ENCODE assay signal across 9 cellular contexts in genomic region chr15:73244333-73244732, GRCh38.
DNase-seq lines count a peak whose midpoint lies in the region; ATAC-seq and TF ChIP-seq lines count a peak whose summit lies in the region.
"Had no signal": no experiment of that assay in that cellular context is flagged by ENCODE, and none has a peak within 500 bp of the region (broad histone marks: within the 10 kb centered on the region; RNA-seq: fewer than 3 reads in every experiment).

No MANE protein-coding gene starts in this region.

- DNase-seq in activated T-cell treated with anti-CD3 and anti-CD28 coated beads, Interleukin-2, amount 50 U/mL, for 72 hours: peak; percentile 15 to 18
- DNase-seq in activated T-cell treated with anti-CD3 and anti-CD28 coated beads, Interleukin-2, amount 50 U/mL, for 24 hours: no peak
- DNase-seq in NB4 (ENCODE audit: low read depth) (peak; percentile 46), dermis microvascular lymphatic vessel endothelial cell (ENCODE audit: low read depth in 2 of 2) (peak; percentile 19 to 33), upper lobe of left lung (no peak), COLO668 (lab: John Stamatoyannopoulos, UW; ENCODE audit: unreplicated experiment) (no peak), middle frontal gyrus (ENCODE audit: extremely low spot score, low spot score) (no peak)
- no peak for DNase-seq in stimulated activated naive CD8-positive, alpha-beta T cell treated with anti-CD3 and anti-CD28 coated beads, Interleukin-15, amount 100 ng/mL, for 72 hours
- DNase-seq: right cardiac atrium had no signal

- ATAC-seq in activated T-cell treated with anti-CD3 and anti-CD28 coated beads, Interleukin-2, amount 50 U/mL, for 72 hours (replicated peaks in 1 of 2): peak in 1 of 2 donors; percentile 47
- peak; percentile 74 for ATAC-seq in stimulated activated naive CD8-positive, alpha-beta T cell treated with anti-CD3 and anti-CD28 coated beads, Interleukin-15, amount 100 ng/mL, for 72 hours
- ATAC-seq in upper lobe of left lung (ENCODE audit: low FRiP score in 2 of 2): no peak
- ATAC-seq: right cardiac atrium had no signal

- no peak for TF ChIP-seq EP300 in upper lobe of left lung (IDR thresholded peaks at IDR 0.05)

- no peaks in the 10 kb centered on the region for H3K9me3 Mint-ChIP-seq in activated T-cell treated with anti-CD3 and anti-CD28 coated beads, Interleukin-2, amount 50 U/mL, for 72 hours
- no peaks in the 10 kb centered on the region for H3K9me3 Mint-ChIP-seq in activated T-cell treated with anti-CD3 and anti-CD28 coated beads, Interleukin-2, amount 50 U/mL, for 24 hours
- no peaks in the 10 kb centered on the region for H3K9me3 Mint-ChIP-seq in stimulated activated naive CD8-positive, alpha-beta T cell treated with anti-CD3 and anti-CD28 coated beads, Interleukin-15, amount 100 ng/mL, for 72 hours

- 79 to 80% methylated on average over 6 of the region's 6 CpGs for WGBS in upper lobe of left lung, 2 donors

- H3K4me1 Mint-ChIP-seq in activated T-cell treated with anti-CD3 and anti-CD28 coated beads, Interleukin-2, amount 50 U/mL, for 72 hours (ENCODE audit: low read depth): no peaks in the 10 kb centered on the region
- H3K4me1 Mint-ChIP-seq in activated T-cell treated with anti-CD3 and anti-CD28 coated beads, Interleukin-2, amount 50 U/mL, for 24 hours (ENCODE audit: low read depth): peaks cover 3% of the 10 kb centered on the region
- no peaks in the 10 kb centered on the region for H3K4me1 Mint-ChIP-seq in stimulated activated naive CD8-positive, alpha-beta T cell treated with anti-CD3 and anti-CD28 coated beads, Interleukin-15, amount 100 ng/mL, for 72 hours

- no peaks in the 10 kb centered on the region for H3K36me3 Mint-ChIP-seq in activated T-cell treated with anti-CD3 and anti-CD28 coated beads, Interleukin-2, amount 50 U/mL, for 72 hours (ENCODE audit: insufficient read depth in 2 of 2)
- H3K36me3 Mint-ChIP-seq in activated T-cell treated with anti-CD3 and anti-CD28 coated beads, Interleukin-2, amount 50 U/mL, for 24 hours (ENCODE audit: low read depth): peaks cover 8% of the 10 kb centered on the region

- peaks cover 0 to 14% (median 0%) of the 10 kb centered on the region in 4 donors for H3K36me3 ChIP-seq in upper lobe of left lung

- H3K4me3 ChIP-seq in NB4 (ENCODE audit: low read depth, low read length) (no peak overlapping the region), upper lobe of left lung (no peak overlapping the region)

- H3K27me3 ChIP-seq in upper lobe of left lung: no peaks in the 10 kb centered on the region

- H3K4me1 ChIP-seq in upper lobe of left lung: peaks cover 0 to 4% (median 0%) of the 10 kb centered on the region in 4 donors

- peak; percentile 46 for TF ChIP-seq CTCF in NB4 (IDR thresholded peaks at IDR 0.05; ENCODE audit: low read depth, low read length)
- no peak for TF ChIP-seq CTCF in upper lobe of left lung (IDR thresholded peaks at IDR 0.05)

- H3K27ac ChIP-seq in upper lobe of left lung: no peak overlapping the region

- no peaks in the 10 kb centered on the region for H3K9me3 ChIP-seq in upper lobe of left lung

- TF ChIP-seq POLR2A in NB4 (IDR thresholded peaks at IDR 0.05; ENCODE audit: extremely low read depth, insufficient read length): no peak
- no peak for TF ChIP-seq POLR2A in upper lobe of left lung (IDR thresholded peaks at IDR 0.05)

- H3K27me3 Mint-ChIP-seq in activated T-cell treated with anti-CD3 and anti-CD28 coated beads, Interleukin-2, amount 50 U/mL, for 72 hours (ENCODE audit: low read depth): no peaks in the 10 kb centered on the region
- H3K27me3 Mint-ChIP-seq in activated T-cell treated with anti-CD3 and anti-CD28 coated beads, Interleukin-2, amount 50 U/mL, for 24 hours: no peaks in the 10 kb centered on the region
- no peaks in the 10 kb centered on the region for H3K27me3 Mint-ChIP-seq in stimulated activated naive CD8-positive, alpha-beta T cell treated with anti-CD3 and anti-CD28 coated beads, Interleukin-15, amount 100 ng/mL, for 72 hours

- no peak overlapping the region for H3K27ac Mint-ChIP-seq in activated T-cell treated with anti-CD3 and anti-CD28 coated beads, Interleukin-2, amount 50 U/mL, for 72 hours
- H3K27ac Mint-ChIP-seq in activated T-cell treated with anti-CD3 and anti-CD28 coated beads, Interleukin-2, amount 50 U/mL, for 24 hours: no peak overlapping the region
- no peak overlapping the region for H3K27ac Mint-ChIP-seq in stimulated activated naive CD8-positive, alpha-beta T cell treated with anti-CD3 and anti-CD28 coated beads, Interleukin-15, amount 100 ng/mL, for 72 hours

- no peak overlapping the region for H3K4me3 Mint-ChIP-seq in activated T-cell treated with anti-CD3 and anti-CD28 coated beads, Interleukin-2, amount 50 U/mL, for 72 hours
- no peak overlapping the region for H3K4me3 Mint-ChIP-seq in activated T-cell treated with anti-CD3 and anti-CD28 coated beads, Interleukin-2, amount 50 U/mL, for 24 hours
- H3K4me3 Mint-ChIP-seq in stimulated activated naive CD8-positive, alpha-beta T cell treated with anti-CD3 and anti-CD28 coated beads, Interleukin-15, amount 100 ng/mL, for 72 hours: no peak overlapping the region

Comparison
In these comparisons a context has a peak if more than half of its experiments do, and no peak if none do; other contexts are left out.
1. DNase-seq: peak in activated T-cell treated with anti-CD3 and anti-CD28 coated beads, Interleukin-2, amount 50 U/mL, for 72 hours (2 of 2), NB4 (single experiment) and dermis microvascular lymphatic vessel endothelial cell (2 of 2); none in activated T-cell treated with anti-CD3 and anti-CD28 coated beads, Interleukin-2, amount 50 U/mL, for 24 hours (single experiment), stimulated activated naive CD8-positive, alpha-beta T cell treated with anti-CD3 and anti-CD28 coated beads, Interleukin-15, amount 100 ng/mL, for 72 hours (0 of 2), upper lobe of left lung (0 of 2), COLO668 (single experiment) and middle frontal gyrus (single experiment).